ENCODE assay signal across 8 cellular contexts in genomic region chr3:186772886-186773417, GRCh38. TPM values are rescaled to one million over a fixed set of nuclear protein-coding genes. Genes with fewer than 3 reads are reported as not detected.
DNase-seq lines count a peak whose midpoint lies in the region; ATAC-seq and FAIRE-seq lines count a peak whose summit lies in the region.

No MANE protein-coding gene starts in this region.

- H3K27ac ChIP-seq in small intestine (ENCODE audit: low read depth in 1 of 2, low read length in 1 of 2): peak overlapping the region; percentile 14 to 79

- H3K36me3 ChIP-seq in adipocyte (ENCODE audit: control insufficient read depth, insufficient read depth, low read length, severe bottlenecking) (no peaks in the 10 kb centered on the region), iPS-15b (ENCODE audit: control insufficient read depth, insufficient read depth, low read length) (no peaks in the 10 kb centered on the region), small intestine (ENCODE audit: control insufficient read depth in 2 of 2, insufficient read depth in 2 of 2, low read length in 2 of 2) (no peaks in the 10 kb centered on the region)

- H3K4me1 ChIP-seq in adipocyte (ENCODE audit: control insufficient read depth, insufficient read depth, low read length): peaks cover 4% of the 10 kb centered on the region
- peaks cover 7% of the 10 kb centered on the region for H3K4me1 ChIP-seq in iPS-15b (ENCODE audit: control insufficient read depth, insufficient read depth, low read length)
- H3K4me1 ChIP-seq in small intestine (ENCODE audit: control insufficient read depth in 2 of 2, insufficient read depth in 1 of 2, low read depth in 1 of 2, low read length in 1 of 2): no peaks in the 10 kb centered on the region

- H3K27me3 ChIP-seq in adipocyte (replicated peaks; ENCODE audit: control insufficient read depth, insufficient read depth, low read length): no peaks in the 10 kb centered on the region
- H3K27me3 ChIP-seq in iPS-15b (ENCODE audit: control insufficient read depth, insufficient read depth, low read length): peaks cover 2% of the 10 kb centered on the region
- H3K27me3 ChIP-seq in small intestine (ENCODE audit: control insufficient read depth in 2 of 2, insufficient read depth in 2 of 2, low read length in 2 of 2): no peaks in the 10 kb centered on the region

- peak; percentile 86 for DNase-seq in RPMI7951 (ENCODE audit: low read depth)
- peak; percentile 58 for DNase-seq in adipocyte (ENCODE audit: low read depth)
- DNase-seq in small intestine: peak; percentile 45
- DNase-seq in dedifferentiated amniotic fluid mesenchymal stem cell (ENCODE audit: extremely low spot score): no peak
- no peak for DNase-seq in NCI-H1048 (lab: John Stamatoyannopoulos, UW)

- no peak for FAIRE-seq in small intestine (lab: Jason Lieb, UNC)

- H3K9me3 ChIP-seq in adipocyte (ENCODE audit: control insufficient read depth, low read length): no peaks in the 10 kb centered on the region
- H3K9me3 ChIP-seq in iPS-15b (ENCODE audit: control insufficient read depth, insufficient read depth, low read length): no peaks in the 10 kb centered on the region
- H3K9me3 ChIP-seq in small intestine (ENCODE audit: control insufficient read depth, low read depth): no peaks in the 10 kb centered on the region

- H3K4me3 ChIP-seq in adipocyte (ENCODE audit: low read length) (peak overlapping the region; percentile 80), iPS-15b (ENCODE audit: low read depth, low read length) (peak overlapping the region; percentile 23), small intestine (ENCODE audit: low read depth in 1 of 2, low read length in 2 of 2) (peak overlapping the region; percentile 48 to 61)

- peak overlapping the region; percentile 69 for H3K9ac ChIP-seq in adipocyte (ENCODE audit: low read length)
- H3K9ac ChIP-seq in iPS-15b (ENCODE audit: low read depth, low read length): no peak overlapping the region

- peak; percentile 63 for ATAC-seq in GM18519 (IDR thresholded peaks at IDR 0.05; ENCODE audit: low FRiP score, unreplicated experiment)
- peak; percentile 85 for ATAC-seq in HG02840 (IDR thresholded peaks at IDR 0.05; ENCODE audit: low FRiP score, unreplicated experiment)

- 28 to 36% (median 33%) methylated on average over 19 of the region's 19 CpGs for WGBS in small intestine, 3 donors

RNA-seq across cellular contexts. Expression of gene EIF4A2, which starts 10.4 kb away (rescaled TPM):
- 465 and 511 TPM in 2 replicates for total RNA-seq in RPMI7951 (2014; rRNA removed; shearing (Covaris generic))
- polyA plus RNA-seq in small intestine: 100 to 1,000 TPM; 288 to 461 (median 331) TPM

RNA-seq across cellular contexts. Expression of gene RFC4, which starts 33.3 kb away (rescaled TPM):
- total RNA-seq in RPMI7951 (2014; rRNA removed; shearing (Covaris generic)): 142 and 161 TPM in 2 replicates
- 10 to 100 TPM in 1 of 3 donors, 1 to 10 TPM in 2; 9.2 to 31.8 (median 9.2) TPM for polyA plus RNA-seq in small intestine

RNA-seq across cellular contexts. Expression of gene KNG1, which starts 55.8 kb away (rescaled TPM):
- total RNA-seq in RPMI7951 (2014; rRNA removed; shearing (Covaris generic)): not detected in 2 replicates
- polyA plus RNA-seq in small intestine: not detected

Comparison
In these comparisons a context has a peak if more than half of its experiments do, and no peak if none do; other contexts are left out.
1. DNase-seq: peak in RPMI7951 (single experiment), adipocyte (single experiment) and small intestine (single experiment); none in dedifferentiated amniotic fluid mesenchymal stem cell (single experiment) and NCI-H1048 (single experiment).
2. H3K4me3 ChIP-seq: peak in every context shown above with its lines; median percentile 80 in adipocyte; 54 in small intestine; 23 in iPS-15b.